ENCODE assay signal across 21 cellular contexts in the genomic region with DNA sequence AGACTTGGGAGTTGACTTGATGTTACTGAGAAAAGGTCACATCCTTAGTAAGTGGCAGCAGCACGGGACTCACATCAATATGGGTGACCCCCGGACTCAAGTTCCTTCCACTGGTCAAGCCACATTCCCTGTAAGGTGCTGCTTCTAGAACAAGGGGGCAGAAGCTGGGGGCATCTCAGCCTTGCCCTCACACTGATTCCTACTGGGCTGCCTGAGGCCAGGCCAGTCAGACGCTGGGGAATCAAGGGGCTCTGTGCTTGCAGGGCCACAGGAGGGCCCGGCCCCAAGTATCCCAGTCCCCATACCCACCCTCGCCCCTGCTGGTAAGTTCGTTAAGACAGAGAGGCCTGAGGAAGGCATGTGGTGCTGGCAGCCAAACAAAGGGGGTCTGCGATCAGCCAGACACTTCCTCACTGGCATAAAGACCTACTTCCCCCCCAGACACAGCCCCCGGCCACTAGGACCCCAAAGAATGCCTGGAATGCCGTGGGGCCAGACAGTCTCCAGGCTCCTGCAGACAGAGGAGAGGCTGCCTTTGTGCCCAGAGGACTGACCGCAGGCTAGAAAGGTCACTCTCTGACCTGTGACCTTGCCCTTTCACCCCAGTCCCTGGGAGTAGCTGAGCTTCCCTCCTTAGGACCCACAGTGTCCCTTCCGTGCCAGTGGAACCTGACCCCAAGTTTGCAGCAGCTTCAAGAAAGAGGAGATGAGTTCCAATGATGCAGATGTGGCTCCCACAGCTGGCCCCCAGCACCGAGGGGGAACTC.
DNase-seq lines count a peak whose midpoint lies in the region; ATAC-seq and TF ChIP-seq lines count a peak whose summit lies in the region.
"Had no signal": no experiment of that assay in that cellular context is flagged by ENCODE, and none has a peak within 500 bp of the region (broad histone marks: within the 10 kb centered on the region; RNA-seq: fewer than 3 reads in every experiment).

No MANE protein-coding gene starts in this region.

- H3K79me2 ChIP-seq in mammary epithelial cell (ENCODE audit: insufficient read depth, low read length): no peaks in the 10 kb centered on the region

- H3K27me3 Mint-ChIP-seq in MCF 10A (ENCODE audit: insufficient read depth, unreplicated experiment): no peaks in the 10 kb centered on the region
- H3K27me3 Mint-ChIP-seq in activated naive CD8-positive, alpha-beta T cell treated with anti-CD3 and anti-CD28 coated beads, Interleukin-2, amount 50 U/mL, for 24 hours: peaks cover 3% of the 10 kb centered on the region
- H3K27me3 Mint-ChIP-seq: activated naive CD8-positive, alpha-beta T cell had no signal

- no peak overlapping the region for H2BK120ac ChIP-seq in mesenchymal stem cell (ENCODE audit: low read depth, low read length)

- in situ Hi-C loops in mammary epithelial cell (cut with MboI; ENCODE audit: low sequenced_read_pairs in 2 of 2): no loop called here

- no peak overlapping the region for H3K4ac ChIP-seq in mesenchymal stem cell (ENCODE audit: low read depth in 1 of 2, low read length in 2 of 2)

- no peak for TF ChIP-seq CTCF in MCF 10A (IDR thresholded peaks at IDR 0.05; ENCODE audit: unreplicated experiment)
- TF ChIP-seq CTCF in mammary epithelial cell (conservative IDR thresholded peaks at IDR 0.05 in 1 of 2, IDR thresholded peaks at IDR 0.05 in 1 of 2; ENCODE audit: extremely low read depth in 1 of 2, insufficient read depth in 1 of 2, low read depth in 1 of 2, low read length in 2 of 2): no peak
- TF ChIP-seq CTCF in breast epithelium (IDR thresholded peaks at IDR 0.05): no peak

- no peak for ATAC-seq in activated naive CD8-positive, alpha-beta T cell treated with anti-CD3 and anti-CD28 coated beads, Interleukin-2, amount 50 U/mL, for 24 hours
- ATAC-seq: lower lobe of right lung; naive thymus-derived CD8-positive, alpha-beta T cell; Panc1 had no signal

- peak overlapping the region in 1 of 2 experiments; percentile 21 for H3K18ac ChIP-seq in mesenchymal stem cell (ENCODE audit: low read depth in 1 of 2, low read length in 2 of 2)

- no peak overlapping the region for H4K91ac ChIP-seq in mesenchymal stem cell (ENCODE audit: low read length)

- H3K9me3 ChIP-seq in mammary epithelial cell (replicated peaks; ENCODE audit: insufficient read depth, low read length) (no peaks in the 10 kb centered on the region), breast epithelium (no peaks in the 10 kb centered on the region), mesenchymal stem cell (ENCODE audit: control insufficient read depth, low read length) (no peaks in the 10 kb centered on the region), subcutaneous abdominal adipose tissue (ENCODE audit: control insufficient read depth in 5 of 5, low read length in 5 of 5) (no peaks in the 10 kb centered on the region)
- H3K9me3 ChIP-seq: lower lobe of right lung, thoracic aorta had no signal

- no peaks in the 10 kb centered on the region for H4K20me1 ChIP-seq in mammary epithelial cell (ENCODE audit: insufficient read depth, low read length)

- peak overlapping the region; percentile 16 for H4K8ac ChIP-seq in mesenchymal stem cell (ENCODE audit: low read length)

- intact Hi-C loops in MCF 10A (cut with micrococcal nuclease): no loop called here
- intact Hi-C loops in mammary epithelial cell (cut with micrococcal nuclease): no loop called here
- intact Hi-C loops in breast epithelium (cut with DNase I; ENCODE audit: low total_unique reads): no loop called here

- H3K27me3 ChIP-seq in mammary epithelial cell (ENCODE audit: insufficient read depth, low read length) (no peaks in the 10 kb centered on the region), breast epithelium (no peaks in the 10 kb centered on the region), mesenchymal stem cell (ENCODE audit: control insufficient read depth in 1 of 2, insufficient read depth in 1 of 2, low read length in 2 of 2) (peaks cover 0 to 4% of the 10 kb centered on the region in 2 experiments), subcutaneous abdominal adipose tissue (ENCODE audit: control insufficient read depth in 5 of 5, insufficient read depth in 4 of 5, low read length in 5 of 5) (no peaks in the 10 kb centered on the region)
- H3K27me3 ChIP-seq: cardiac muscle cell had no signal

- DNase-seq in MCF 10A (ENCODE audit: unreplicated experiment): no peak
- DNase-seq in mammary epithelial cell: no peak
- DNase-seq in breast epithelium (ENCODE audit: low spot score in 2 of 2): no peak
- DNase-seq in mesenchymal stem cell: no peak
- no peak for DNase-seq in RPMI8226
- DNase-seq in COLO668 (lab: John Stamatoyannopoulos, UW; ENCODE audit: unreplicated experiment): no peak
- DNase-seq in activated naive CD8-positive, alpha-beta T cell treated with anti-CD3 and anti-CD28 coated beads, Interleukin-2, amount 50 U/mL, for 24 hours: no peak
- DNase-seq: 8988T; activated CD4-positive, alpha-beta T cell treated with anti-CD3 and anti-CD28 coated beads, Interleukin-2, amount 50 U/mL, for 4 hours; activated T-cell treated with anti-CD3 and anti-CD28 coated beads, Interleukin-2, amount 50 U/mL, for 1 hour; DND-41; KBM-7; lower lobe of right lung; NCI-H1105; stimulated activated CD4-positive, alpha-beta T cell treated with anti-CD3 and anti-CD28 coated beads, Interleukin-2, amount 100 ng/mL, for 24 hours had no signal

- H3K14ac ChIP-seq in mesenchymal stem cell (ENCODE audit: low read length in 2 of 2): no peak overlapping the region

- 91% methylated on average over 7 of the region's 12 CpGs for WGBS in mammary epithelial cell (ENCODE audit: low coverage, missing lambda C conversion rate)
- WGBS in mesenchymal stem cell: 57% methylated on average over 12 of the region's 12 CpGs

- H3K27ac ChIP-seq in mammary epithelial cell (ENCODE audit: insufficient read depth, low read depth, low read length) (no peak overlapping the region), breast epithelium (peak overlapping the region; percentile 72 to 87), mesenchymal stem cell (ENCODE audit: low read length, poor library complexity, severe bottlenecking) (no peak overlapping the region), subcutaneous abdominal adipose tissue (ENCODE audit: low read depth, low read length) (peak overlapping the region; percentile 91)
- H3K27ac ChIP-seq: cardiac muscle cell, lower lobe of right lung had no signal

- H3K9ac ChIP-seq in mammary epithelial cell (ENCODE audit: insufficient read depth, low read length) (no peak overlapping the region), mesenchymal stem cell (ENCODE audit: low read length) (no peak overlapping the region), subcutaneous abdominal adipose tissue (ENCODE audit: low read length in 5 of 5) (peak overlapping the region in 2 of 5 donors; percentile 26 to 31)

- H3K79me1 ChIP-seq in mesenchymal stem cell (replicated peaks; ENCODE audit: low read length, poor library complexity, severe bottlenecking): no peaks in the 10 kb centered on the region

- H3K4me2 ChIP-seq in mammary epithelial cell (ENCODE audit: insufficient read depth, low read depth, low read length) (no peak overlapping the region), mesenchymal stem cell (ENCODE audit: low read length, poor library complexity, severe bottlenecking) (no peak overlapping the region)

- BruUV-seq in MCF 10A (replicated peaks; lab: Mats Ljungman, UMichigan) (no TSS peak), mammary epithelial cell (replicated peaks; lab: Mats Ljungman, UMichigan) (no TSS peak)

- CTCF ChIA-PET in MCF 10A (lab: Yijun Ruan, JAX): interaction anchor here (0.9 kb wide), 1 partner anchor 23 kb away, joined by 4 read pairs; no protein-coding TSS in a partner anchor
- CTCF ChIA-PET in mammary epithelial cell (lab: Charles Lee; ENCODE audit: low non-redundant PET): no interaction called here

- H3K4me1 Mint-ChIP-seq in MCF 10A (ENCODE audit: insufficient read depth, unreplicated experiment): no peaks in the 10 kb centered on the region
- peaks cover 2% of the 10 kb centered on the region for H3K4me1 Mint-ChIP-seq in activated naive CD8-positive, alpha-beta T cell treated with anti-CD3 and anti-CD28 coated beads, Interleukin-2, amount 50 U/mL, for 24 hours

- H2BK12ac ChIP-seq in mesenchymal stem cell (ENCODE audit: low read length in 2 of 2): peak overlapping the region; percentile 4 to 19

- H3K27ac Mint-ChIP-seq in MCF 10A (ENCODE audit: low read depth, unreplicated experiment): peak overlapping the region; percentile 23
- H3K27ac Mint-ChIP-seq in activated naive CD8-positive, alpha-beta T cell treated with anti-CD3 and anti-CD28 coated beads, Interleukin-2, amount 50 U/mL, for 24 hours: no peak overlapping the region
- H3K27ac Mint-ChIP-seq: activated naive CD8-positive, alpha-beta T cell had no signal

- H3K9me3 Mint-ChIP-seq in MCF 10A (ENCODE audit: unreplicated experiment): no peaks in the 10 kb centered on the region
- H3K9me3 Mint-ChIP-seq in activated naive CD8-positive, alpha-beta T cell treated with anti-CD3 and anti-CD28 coated beads, Interleukin-2, amount 50 U/mL, for 24 hours: no peaks in the 10 kb centered on the region
- H3K9me3 Mint-ChIP-seq: naive thymus-derived CD8-positive, alpha-beta T cell had no signal

- H3K36me3 ChIP-seq in mammary epithelial cell (ENCODE audit: insufficient read depth, low read length) (no peaks in the 10 kb centered on the region), breast epithelium (no peaks in the 10 kb centered on the region), mesenchymal stem cell (ENCODE audit: control insufficient read depth in 1 of 2, insufficient read depth in 2 of 2, low read depth in 1 of 2, low read length in 2 of 2) (no peaks in the 10 kb centered on the region), subcutaneous abdominal adipose tissue (ENCODE audit: control insufficient read depth in 5 of 5, insufficient read depth in 5 of 5, low read length in 5 of 5) (no peaks in the 10 kb centered on the region)
- H3K36me3 ChIP-seq: cardiac muscle cell, lower lobe of right lung, thoracic aorta had no signal

- H3K4me1 ChIP-seq in mammary epithelial cell (ENCODE audit: insufficient read depth, low read length): peaks cover 19% of the 10 kb centered on the region
- H3K4me1 ChIP-seq in breast epithelium: peaks cover 0 to 5% of the 10 kb centered on the region in 2 donors
- peaks cover 37% of the 10 kb centered on the region for H3K4me1 ChIP-seq in mesenchymal stem cell (ENCODE audit: control insufficient read depth, insufficient read depth, low read depth, low read length)
- peaks cover 5 to 73% (median 31%) of the 10 kb centered on the region in 5 donors for H3K4me1 ChIP-seq in subcutaneous abdominal adipose tissue (ENCODE audit: control insufficient read depth in 5 of 5, insufficient read depth in 5 of 5, low read length in 5 of 5)

- H3K4me3 Mint-ChIP-seq in MCF 10A (ENCODE audit: unreplicated experiment): no peak overlapping the region
- no peak overlapping the region for H3K4me3 Mint-ChIP-seq in activated naive CD8-positive, alpha-beta T cell treated with anti-CD3 and anti-CD28 coated beads, Interleukin-2, amount 50 U/mL, for 24 hours
- H3K4me3 Mint-ChIP-seq: activated naive CD8-positive, alpha-beta T cell; naive thymus-derived CD8-positive, alpha-beta T cell had no signal

- dilution Hi-C loops in mammary epithelial cell (cut with HindIII; ENCODE audit: low sequenced_read_pairs): loop anchor here (5.0 kb wide), 2 partner anchors 50 kb away; no protein-coding TSS in a partner anchor

- no peak overlapping the region for H3K23ac ChIP-seq in mesenchymal stem cell (ENCODE audit: low read length in 2 of 2)

- POLR2A ChIA-PET in MCF 10A (lab: Yijun Ruan, JAX): no interaction called here

- H2BK5ac ChIP-seq in mesenchymal stem cell (ENCODE audit: low read depth, low read length, poor library complexity, severe bottlenecking): no peak overlapping the region

- TF ChIP-seq POLR2A in breast epithelium (IDR thresholded peaks at IDR 0.05): no peak

- no peak overlapping the region for H3K4me3 ChIP-seq in mammary epithelial cell (replicated peaks in 1 of 3; ENCODE audit: insufficient read depth in 1 of 3, low read depth in 2 of 3, low read length in 3 of 3)
- no peak overlapping the region for H3K4me3 ChIP-seq in breast epithelium
- no peak overlapping the region for H3K4me3 ChIP-seq in mesenchymal stem cell (ENCODE audit: insufficient read depth in 1 of 2, low read depth in 1 of 2, low read length in 2 of 2)
- H3K4me3 ChIP-seq in subcutaneous abdominal adipose tissue (ENCODE audit: low read depth in 1 of 5, low read length in 5 of 5): no peak overlapping the region
- H3K4me3 ChIP-seq: cardiac muscle cell, lower lobe of right lung, thoracic aorta had no signal

- peak overlapping the region; percentile 45 for H2AK5ac ChIP-seq in mesenchymal stem cell (ENCODE audit: low read length, severe bottlenecking)

- H2AFZ ChIP-seq in mammary epithelial cell (ENCODE audit: low read depth, low read length) (no peak overlapping the region), mesenchymal stem cell (ENCODE audit: low read depth, low read length) (no peak overlapping the region)

- H2BK15ac ChIP-seq in mesenchymal stem cell (ENCODE audit: low read depth, poor library complexity, severe bottlenecking): peak overlapping the region; percentile 55

- no peaks in the 10 kb centered on the region for H3K36me3 Mint-ChIP-seq in MCF 10A (ENCODE audit: insufficient read depth, unreplicated experiment)
- no peaks in the 10 kb centered on the region for H3K36me3 Mint-ChIP-seq in activated naive CD8-positive, alpha-beta T cell treated with anti-CD3 and anti-CD28 coated beads, Interleukin-2, amount 50 U/mL, for 24 hours (ENCODE audit: low read depth)
- H3K36me3 Mint-ChIP-seq: activated naive CD8-positive, alpha-beta T cell; naive thymus-derived CD8-positive, alpha-beta T cell had no signal

Comparison
In these comparisons a context has a peak if more than half of its experiments do, and no peak if none do; other contexts are left out.
1. H3K27ac ChIP-seq: peak in breast epithelium (2 of 2) and subcutaneous abdominal adipose tissue (single experiment); none in mammary epithelial cell (single experiment) and mesenchymal stem cell (single experiment).